9 cellular contexts compared by ENCODE assay signal in genomic region chr17:48294989-48295892, GRCh38.
DNase-seq lines count a peak whose midpoint lies in the region; ATAC-seq, FAIRE-seq and TF ChIP-seq lines count a peak whose summit lies in the region.
"Had no signal": no experiment of that assay in that cellular context is flagged by ENCODE, and none has a peak within 500 bp of the region (broad histone marks: within the 10 kb centered on the region; RNA-seq: fewer than 3 reads in every experiment).

No MANE protein-coding gene starts in this region.

- no peaks in the 10 kb centered on the region for H3K9me3 ChIP-seq in A549
- H3K9me3 ChIP-seq in OCI-LY1 (ENCODE audit: low read length), result no peaks in the 10 kb centered on the region

- peak overlapping the region; percentile 93 to 94 for H3K27ac Mint-ChIP-seq in effector memory CD8-positive, alpha-beta T cell

- no peaks in the 10 kb centered on the region for H3K27me3 Mint-ChIP-seq in effector memory CD8-positive, alpha-beta T cell

- peaks cover 33 to 40% of the 10 kb centered on the region in 2 donors for H3K4me1 Mint-ChIP-seq in effector memory CD8-positive, alpha-beta T cell (ENCODE audit: low read depth in 2 of 2)

- TF ChIP-seq RAD21 in A549 (conservative IDR thresholded peaks at IDR 0.05 in 1 of 2, IDR thresholded peaks at IDR 0.05 in 1 of 2), result no peak

- no peaks in the 10 kb centered on the region for H3K9me3 Mint-ChIP-seq in effector memory CD8-positive, alpha-beta T cell

- H3K9me2 ChIP-seq in OCI-LY1 (ENCODE audit: low read depth, low read length), result no peaks in the 10 kb centered on the region

- DNase-seq in A549 (ENCODE audit: low read depth in 1 of 2, low spot score in 1 of 2) (peak in 1 of 2 experiments; percentile 35), NCI-H510A (lab: John Stamatoyannopoulos, UW) (no peak), NCI-H524 (lab: John Stamatoyannopoulos, UW) (no peak)
- DNase-seq in effector memory CD8-positive, alpha-beta T cell, result no peak

- CTCF ChIA-PET in A549 (lab: Yijun Ruan, JAX), result interaction anchor here (0.6 to 3.1 kb wide), 7 partner anchors 13 to 429 kb away, joined by 3 to 20 read pairs (median 4); no protein-coding TSS in a partner anchor

- peak overlapping the region; percentile 8 to 34; a peak in 5 of 6 replicates for H3K27ac ChIP-seq in A549
- peak overlapping the region; percentile 49 for H3K27ac ChIP-seq in OCI-LY1 (ENCODE audit: low read depth, low read length, poor library complexity, severe bottlenecking)
- H3K27ac ChIP-seq: cardiac muscle cell had no signal

- H3K4me1 ChIP-seq in A549 (peaks cover 27% of the 10 kb centered on the region), OCI-LY1 (ENCODE audit: insufficient read depth, low read length, severe bottlenecking) (peaks cover 18% of the 10 kb centered on the region)

- H3K4me3 Mint-ChIP-seq in effector memory CD8-positive, alpha-beta T cell, result peak overlapping the region; percentile 75 to 78

- no peaks in the 10 kb centered on the region for H3K36me3 ChIP-seq in OCI-LY1 (ENCODE audit: insufficient read depth, low read length)
- H3K36me3 ChIP-seq: cardiac muscle cell had no signal

- H3K36me3 Mint-ChIP-seq in effector memory CD8-positive, alpha-beta T cell (ENCODE audit: insufficient read depth), result no peaks in the 10 kb centered on the region

- TF ChIP-seq CTCF in A549 (IDR thresholded peaks at IDR 0.05) (no peak), OCI-LY1 (IDR thresholded peaks at IDR 0.05; ENCODE audit: low read length) (no peak)

- no peak for TF ChIP-seq EP300 in A549 (IDR thresholded peaks at IDR 0.05)

- H3K4me2 ChIP-seq in A549 (peak overlapping the region; percentile 57), OCI-LY1 (ENCODE audit: low read length) (peak overlapping the region; percentile 59)

- no peak overlapping the region for H3K4me3 ChIP-seq in A549
- H3K4me3 ChIP-seq in OCI-LY1 (ENCODE audit: low read depth, low read length, poor library complexity, severe bottlenecking), result peak overlapping the region; percentile 38
- H3K4me3 ChIP-seq: cardiac muscle cell had no signal

- ATAC-seq in A549 (peak; percentile 13 to 45; a peak in 3 of 6 replicates), GM18909 (IDR thresholded peaks at IDR 0.05; ENCODE audit: poor library complexity, unreplicated experiment) (peak; percentile 54), GM19328 (IDR thresholded peaks at IDR 0.05; ENCODE audit: unreplicated experiment) (no peak), HG03095 (IDR thresholded peaks at IDR 0.05; ENCODE audit: unreplicated experiment) (no peak)
- peak; percentile 61 for ATAC-seq in effector memory CD8-positive, alpha-beta T cell (replicated peaks)

- H3K9ac ChIP-seq in OCI-LY1 (ENCODE audit: low read length), result peak overlapping the region; percentile 34; the same call in 1 of the 2 replicates

- no peaks in the 10 kb centered on the region for H3K79me2 ChIP-seq in OCI-LY1 (ENCODE audit: insufficient read depth, low read length)

- TF ChIP-seq POLR2A in A549 (IDR thresholded peaks at IDR 0.05; ENCODE audit: low read length), result no peak

- peak; percentile 88 for FAIRE-seq in A549 (lab: Jason Lieb, UNC)

- no peaks in the 10 kb centered on the region for H4K20me1 ChIP-seq in OCI-LY1 (ENCODE audit: insufficient read depth, low read length)

- H3K27me3 ChIP-seq in OCI-LY1 (ENCODE audit: insufficient read depth, low read length), result no peaks in the 10 kb centered on the region

- POLR2A ChIA-PET in A549 (lab: Yijun Ruan, JAX), result interaction anchor here (1.7 kb wide), 1 partner anchor 30 kb away, joined by 4 read pairs; no protein-coding TSS in a partner anchor

- WGBS in A549 (ENCODE audit: missing lambda C conversion rate), result 28% methylated on average over 8 of the region's 8 CpGs

- peak overlapping the region; percentile 95 for H2AFZ ChIP-seq in OCI-LY1 (ENCODE audit: low read length)

- no peaks in the 10 kb centered on the region for H3F3A ChIP-seq in OCI-LY1 (ENCODE audit: insufficient read depth, low read length)

TF ChIP-seq in A549, 52 proteins besides CTCF, POLR2A, EP300 and RAD21:
- TF ChIP-seq FOSL2 (IDR thresholded peaks at IDR 0.05) (no peak), FOSL2 (CRISPR knock-in tag; IDR thresholded peaks at IDR 0.05) (peak; percentile 62), RARB (CRISPR knock-in tag; IDR thresholded peaks at IDR 0.05) (no peak)
TF ChIP-seq in A549: peak in this region for 1.

Comparison
In these comparisons a context has a peak if more than half of its experiments do, and no peak if none do; other contexts are left out.
1. ATAC-seq: peak in A549 (2 of 2), GM18909 (single experiment) and effector memory CD8-positive, alpha-beta T cell (single experiment); none in GM19328 (single experiment) and HG03095 (single experiment).